ENCODE assay signal across 10 cellular contexts in the genomic region with DNA sequence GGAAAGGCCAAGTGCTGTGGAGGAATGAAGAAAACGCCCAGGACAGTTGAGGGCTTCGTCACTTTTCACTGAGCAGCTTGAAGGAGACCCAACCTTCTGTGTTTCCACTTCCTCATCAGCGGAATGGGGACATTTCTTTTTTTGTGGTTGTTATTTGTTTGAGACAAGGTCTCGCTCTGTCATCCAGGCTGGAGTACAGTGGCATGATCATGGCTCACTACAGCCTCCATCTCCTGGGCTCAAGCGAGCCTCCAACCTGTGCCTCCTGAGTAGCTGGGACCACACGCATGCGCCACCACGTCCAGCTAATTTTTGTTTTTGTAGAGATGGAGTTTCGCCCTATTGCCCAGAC. TPM values are rescaled to one million over a fixed set of nuclear protein-coding genes. Genes with fewer than 3 reads are reported as not detected.
DNase-seq lines count a peak whose midpoint lies in the region; ATAC-seq and TF ChIP-seq lines count a peak whose summit lies in the region.
"Had no signal": no experiment of that assay in that cellular context is flagged by ENCODE, and none has a peak within 500 bp of the region (broad histone marks: within the 10 kb centered on the region; RNA-seq: fewer than 3 reads in every experiment).

No MANE protein-coding gene starts in this region.

- H3K4me2 ChIP-seq in hepatocyte = peak overlapping the region; percentile 21

- H3K27ac ChIP-seq in left ventricle myocardium inferior (replicated peaks) (peak overlapping the region; percentile 72), RWPE2 (ENCODE audit: poor library complexity, severe bottlenecking) (peak overlapping the region; percentile 90), hepatocyte (peak overlapping the region; percentile 94)

- no peaks in the 10 kb centered on the region for H3K9me2 ChIP-seq in hepatocyte (replicated peaks; ENCODE audit: insufficient read depth)

- no peak for DNase-seq in left ventricle myocardium inferior
- no peak for DNase-seq in Right ventricle myocardium inferior (ENCODE audit: missing footprints)
- DNase-seq in RWPE2 (ENCODE audit: low spot score) = no peak
- no peak for DNase-seq in hepatocyte (ENCODE audit: low spot score)
- DNase-seq in type B pancreatic cell (ENCODE audit: extremely low spot score, unreplicated experiment) = no peak
- DNase-seq in DMS53 (lab: John Stamatoyannopoulos, UW) = no peak
- DNase-seq: foreskin melanocyte had no signal

- H3K36me3 Mint-ChIP-seq in type B pancreatic cell = no peaks in the 10 kb centered on the region

- no peak overlapping the region for H3K4me3 Mint-ChIP-seq in type B pancreatic cell
- H3K4me3 Mint-ChIP-seq: neural crest cell had no signal

- peak overlapping the region; percentile 99 for H3K27ac Mint-ChIP-seq in type B pancreatic cell

- H3K27me3 Mint-ChIP-seq in type B pancreatic cell = no peaks in the 10 kb centered on the region

- H3K36me3 ChIP-seq in left ventricle myocardium inferior (no peaks in the 10 kb centered on the region), RWPE2 (ENCODE audit: low read depth) (no peaks in the 10 kb centered on the region), hepatocyte (replicated peaks; ENCODE audit: insufficient read depth, low read depth) (no peaks in the 10 kb centered on the region)

- intact Hi-C loops in left ventricle myocardium inferior (cut with micrococcal nuclease) (no loop called here), Right ventricle myocardium inferior (cut with DNase I) (loop anchor here (2.0 kb wide), 1 partner anchor 16 kb away; no protein-coding TSS in a partner anchor)

- H3K4me3 ChIP-seq in left ventricle myocardium inferior (no peak overlapping the region), RWPE2 (ENCODE audit: severe bottlenecking) (no peak overlapping the region), hepatocyte (no peak overlapping the region)

- H4K20me1 ChIP-seq in hepatocyte (ENCODE audit: insufficient read depth, poor library complexity, severe bottlenecking) = no peaks in the 10 kb centered on the region

- H3K27me3 ChIP-seq in left ventricle myocardium inferior (ENCODE audit: low read depth) (no peaks in the 10 kb centered on the region), RWPE2 (ENCODE audit: insufficient read depth, poor library complexity, severe bottlenecking) (no peaks in the 10 kb centered on the region), hepatocyte (no peaks in the 10 kb centered on the region)

- H3K9me3 Mint-ChIP-seq in type B pancreatic cell = no peaks in the 10 kb centered on the region
- H3K9me3 Mint-ChIP-seq: neural crest cell had no signal

- ATAC-seq in Right ventricle myocardium inferior (no peak), RWPE2 (ENCODE audit: low read depth) (no peak), GM21390 (IDR thresholded peaks at IDR 0.05; ENCODE audit: unreplicated experiment) (no peak), HG02884 (IDR thresholded peaks at IDR 0.05; ENCODE audit: unreplicated experiment) (no peak)

- H2AFZ ChIP-seq in hepatocyte = no peak overlapping the region

- peaks cover 41% of the 10 kb centered on the region for H3K4me1 Mint-ChIP-seq in type B pancreatic cell (ENCODE audit: unreplicated experiment)

- H3K4me1 ChIP-seq in left ventricle myocardium inferior = peaks cover 64% of the 10 kb centered on the region
- H3K4me1 ChIP-seq in RWPE2 (ENCODE audit: insufficient read depth, poor library complexity, severe bottlenecking) = peaks cover 43% of the 10 kb centered on the region
- peaks cover 12% of the 10 kb centered on the region for H3K4me1 ChIP-seq in hepatocyte (ENCODE audit: insufficient read depth)

- no peaks in the 10 kb centered on the region for H3K9me3 ChIP-seq in left ventricle myocardium inferior (replicated peaks)
- no peaks in the 10 kb centered on the region for H3K9me3 ChIP-seq in RWPE2 (ENCODE audit: severe bottlenecking)
- H3K9me3 ChIP-seq in hepatocyte (ENCODE audit: low read depth) = no peaks in the 10 kb centered on the region

- WGBS in hepatocyte (ENCODE audit: low lambda C conversion rate, missing lambda C conversion rate) = 98% methylated on average over 9 of the region's 9 CpGs

- no peak for TF ChIP-seq CTCF in left ventricle myocardium inferior (IDR thresholded peaks at IDR 0.05; ENCODE audit: borderline replicate concordance)
- no peak for TF ChIP-seq CTCF in RWPE2 (IDR thresholded peaks at IDR 0.05; ENCODE audit: poor library complexity, severe bottlenecking)
- no peak for TF ChIP-seq CTCF in hepatocyte (IDR thresholded peaks at IDR 0.05; ENCODE audit: poor library complexity)
- no peak for TF ChIP-seq CTCF in type B pancreatic cell (conservative IDR thresholded peaks at IDR 0.05)

- H3K79me2 ChIP-seq in hepatocyte = no peaks in the 10 kb centered on the region

RNA-seq across cellular contexts. Expression of a gene that starts 28.6 kb away (rescaled TPM):
- total RNA-seq in left ventricle myocardium inferior (15.4 TPM), Right ventricle myocardium inferior (15.5 TPM), hepatocyte (16.1 and 21.3 TPM in 2 replicates), type B pancreatic cell (ENCODE audit: low replicate concordance) (20.1 and 33.8 TPM in 2 replicates)
- polyA plus RNA-seq in hepatocyte = 11.5 and 15.5 TPM in 2 replicates

RNA-seq across cellular contexts. Expression of a gene that starts 43.5 kb away (rescaled TPM):
- total RNA-seq in left ventricle myocardium inferior = 121 TPM
- total RNA-seq in Right ventricle myocardium inferior = 129 TPM
- 120 and 133 TPM in 2 replicates for total RNA-seq in hepatocyte
- 147 TPM in 2 replicates for polyA plus RNA-seq in hepatocyte
- 138 and 140 TPM in 2 replicates for total RNA-seq in type B pancreatic cell (ENCODE audit: low replicate concordance)
